ENCODE assay signal across 21 cellular contexts in the genomic region with DNA sequence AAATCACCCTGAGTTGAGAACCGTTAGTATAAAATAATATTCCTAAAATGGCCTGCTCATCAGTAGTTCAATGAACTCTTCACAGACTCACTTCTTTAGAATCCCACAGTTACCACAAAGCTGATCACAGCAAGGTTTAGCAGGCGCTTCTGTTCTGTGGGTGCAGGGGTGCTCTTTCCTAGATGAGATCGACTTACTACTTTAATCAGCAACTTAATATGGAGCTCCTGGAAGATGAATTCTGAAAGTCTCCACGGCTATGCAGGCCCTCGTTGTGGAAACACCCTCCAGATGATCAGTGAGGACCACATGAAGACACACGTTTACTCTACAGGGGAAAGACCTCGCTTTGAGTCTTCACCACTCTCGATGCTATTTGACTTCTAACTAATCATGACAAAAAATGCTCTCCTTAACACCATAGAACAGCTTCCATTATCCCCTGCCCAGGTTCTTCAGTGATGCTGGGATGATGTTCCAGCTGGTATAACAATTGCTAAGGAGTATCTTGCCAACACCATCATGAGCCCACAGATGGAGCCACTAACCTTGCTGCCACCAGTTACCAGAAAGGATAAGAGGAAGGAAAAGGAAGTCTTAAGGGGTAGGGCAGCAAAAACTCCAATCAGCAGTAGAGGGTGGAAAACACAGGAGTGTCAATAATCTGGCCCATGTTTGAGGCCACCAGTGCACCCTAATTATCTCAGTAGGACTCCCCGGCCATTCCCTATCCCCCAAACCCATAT. TPM values are rescaled to one million over a fixed set of nuclear protein-coding genes. Genes with fewer than 3 reads are reported as not detected.
DNase-seq lines count a peak whose midpoint lies in the region; ATAC-seq and FAIRE-seq lines count a peak whose summit lies in the region.
"Had no signal": no experiment of that assay in that cellular context is flagged by ENCODE, and none has a peak within 500 bp of the region (broad histone marks: within the 10 kb centered on the region; RNA-seq: fewer than 3 reads in every experiment).

No MANE protein-coding gene starts in this region.

- no peaks in the 10 kb centered on the region for H3K36me3 ChIP-seq in small intestine (ENCODE audit: control insufficient read depth in 2 of 2, insufficient read depth in 2 of 2, low read length in 2 of 2)
- H3K36me3 ChIP-seq: left lung, neutrophil had no signal

- peaks cover 4% of the 10 kb centered on the region for H3K9me3 Mint-ChIP-seq in activated CD4-positive, alpha-beta T cell treated with anti-CD3 and anti-CD28 coated beads, Interleukin-2, amount 10 ng/mL, durations not matched to agents 7 days and 5 days
- no peaks in the 10 kb centered on the region for H3K9me3 Mint-ChIP-seq in activated T-helper 2 cell treated with anti-CD3 and anti-CD28 coated beads, Interferon-gamma antibody, Interleukin-2, Interleukin-4, amounts not matched to agents 10 μg/mL and 5 μg/mL and 100 μg/mL, durations not matched to agents 14 hours and 24 hours and 36 hours
- H3K9me3 Mint-ChIP-seq: type B pancreatic cell had no signal

- H3K27ac ChIP-seq in small intestine (ENCODE audit: low read depth in 1 of 2, low read length in 1 of 2), result no peak overlapping the region
- H3K27ac ChIP-seq: left lung, neutrophil had no signal

- intact Hi-C loops in activated T-helper 2 cell treated with anti-CD3 and anti-CD28 coated beads, Interferon-gamma antibody, Interleukin-2, Interleukin-4, amounts not matched to agents 10 μg/mL and 5 μg/mL and 100 μg/mL, durations not matched to agents 14 hours and 24 hours and 36 hours (cut with micrococcal nuclease), result loop anchor here (1.0 to 5.0 kb wide), 4 partner anchors 8 to 215 kb away; no protein-coding TSS in a partner anchor

- H3K36me3 Mint-ChIP-seq in activated CD4-positive, alpha-beta T cell treated with anti-CD3 and anti-CD28 coated beads, Interleukin-2, amount 10 ng/mL, durations not matched to agents 7 days and 5 days (ENCODE audit: low read depth), result peaks cover 16% of the 10 kb centered on the region
- peaks cover 23% of the 10 kb centered on the region for H3K36me3 Mint-ChIP-seq in activated T-helper 2 cell treated with anti-CD3 and anti-CD28 coated beads, Interferon-gamma antibody, Interleukin-2, Interleukin-4, amounts not matched to agents 10 μg/mL and 5 μg/mL and 100 μg/mL, durations not matched to agents 14 hours and 24 hours and 36 hours (ENCODE audit: low read depth)
- H3K36me3 Mint-ChIP-seq: CD4-positive, CD25-positive, alpha-beta regulatory T cell; type B pancreatic cell had no signal

- H3K9me3 ChIP-seq in small intestine (ENCODE audit: control insufficient read depth, low read depth), result no peaks in the 10 kb centered on the region
- H3K9me3 ChIP-seq: left lung, neutrophil had no signal

- no peak for FAIRE-seq in small intestine (lab: Jason Lieb, UNC)

- ATAC-seq in GM21576 (IDR thresholded peaks at IDR 0.05; ENCODE audit: unreplicated experiment), result no peak
- ATAC-seq: left lung had no signal

- WGBS in small intestine, 3 donors, result 80 to 86% (median 81%) methylated on average over 9 of the region's 9 CpGs

- POLR2A ChIA-PET in activated CD4-positive, alpha-beta T cell treated with anti-CD3 and anti-CD28 coated beads, Interleukin-2, amount 10 ng/mL, durations not matched to agents 7 days and 5 days (lab: Charles Lee), result interaction anchor here (0.6 kb wide), 1 partner anchor 163 kb away, joined by 5 read pairs; no protein-coding TSS in a partner anchor

- CTCF ChIA-PET in activated CD4-positive, alpha-beta T cell treated with anti-CD3 and anti-CD28 coated beads, Interleukin-2, amount 10 ng/mL, durations not matched to agents 7 days and 5 days (lab: Charles Lee), result interaction anchor here (0.7 to 1.7 kb wide), 7 partner anchors 11 to 237 kb away, joined by 3 to 7 read pairs (median 3); no protein-coding TSS in a partner anchor

- H3K4me1 ChIP-seq in small intestine (ENCODE audit: control insufficient read depth in 2 of 2, insufficient read depth in 1 of 2, low read depth in 1 of 2, low read length in 1 of 2), result no peaks in the 10 kb centered on the region

- DNase-seq in activated CD4-positive, alpha-beta T cell treated with anti-CD3 and anti-CD28 coated beads, Interleukin-2, amount 10 ng/mL, durations not matched to agents 7 days and 5 days, result peak; percentile 21
- no peak for DNase-seq in activated CD4-positive, alpha-beta T cell treated with anti-CD3 and anti-CD28 coated beads for 4 hours
- DNase-seq in OCI-M1 (lab: John Stamatoyannopoulos, UW) (peak; percentile 7), small intestine (peak; percentile 29), NCI-H226 (no peak), COR-L47 (lab: John Stamatoyannopoulos, UW) (no peak)
- DNase-seq in activated T-helper 2 cell treated with anti-CD3 and anti-CD28 coated beads, Interferon-gamma antibody, Interleukin-2, Interleukin-4, amounts not matched to agents 10 μg/mL and 5 μg/mL and 100 μg/mL, durations not matched to agents 14 hours and 24 hours and 36 hours (ENCODE audit: low spot score), result peak; percentile 14
- DNase-seq: CD4-positive, CD25-positive, alpha-beta regulatory T cell; central memory CD4-positive, alpha-beta T cell; glutamatergic neuron; GOT3; left lung; NCI-H2227 treated with DMSO at 0.1 percent for 48 hours; NK-92 treated with Interleukin-12 subunit alpha and Interleukin-12 subunit beta, amount 100 ng/mL, for 24 hours; stimulated activated CD4-positive, alpha-beta T cell treated with anti-CD3 and anti-CD28 coated beads, Interleukin-12 subunit alpha, Interleukin-12 subunit beta, amount 100 ng/mL, for 4 hours; stimulated activated naive CD4-positive, alpha-beta T cell had no signal

- H3K4me1 Mint-ChIP-seq in activated CD4-positive, alpha-beta T cell treated with anti-CD3 and anti-CD28 coated beads, Interleukin-2, amount 10 ng/mL, durations not matched to agents 7 days and 5 days, result peaks cover 47% of the 10 kb centered on the region
- H3K4me1 Mint-ChIP-seq in activated T-helper 2 cell treated with anti-CD3 and anti-CD28 coated beads, Interferon-gamma antibody, Interleukin-2, Interleukin-4, amounts not matched to agents 10 μg/mL and 5 μg/mL and 100 μg/mL, durations not matched to agents 14 hours and 24 hours and 36 hours (ENCODE audit: low read depth), result peaks cover 67% of the 10 kb centered on the region

- peaks cover 30% of the 10 kb centered on the region for H3K27me3 Mint-ChIP-seq in activated CD4-positive, alpha-beta T cell treated with anti-CD3 and anti-CD28 coated beads, Interleukin-2, amount 10 ng/mL, durations not matched to agents 7 days and 5 days
- H3K27me3 Mint-ChIP-seq in activated T-helper 2 cell treated with anti-CD3 and anti-CD28 coated beads, Interferon-gamma antibody, Interleukin-2, Interleukin-4, amounts not matched to agents 10 μg/mL and 5 μg/mL and 100 μg/mL, durations not matched to agents 14 hours and 24 hours and 36 hours (ENCODE audit: low read depth), result peaks cover 6% of the 10 kb centered on the region

- H3K27me3 ChIP-seq in small intestine (ENCODE audit: control insufficient read depth in 2 of 2, insufficient read depth in 2 of 2, low read length in 2 of 2), result no peaks in the 10 kb centered on the region

- H3K4me3 Mint-ChIP-seq in activated CD4-positive, alpha-beta T cell treated with anti-CD3 and anti-CD28 coated beads, Interleukin-2, amount 10 ng/mL, durations not matched to agents 7 days and 5 days, result no peak overlapping the region
- peak overlapping the region; percentile 28 for H3K4me3 Mint-ChIP-seq in activated T-helper 2 cell treated with anti-CD3 and anti-CD28 coated beads, Interferon-gamma antibody, Interleukin-2, Interleukin-4, amounts not matched to agents 10 μg/mL and 5 μg/mL and 100 μg/mL, durations not matched to agents 14 hours and 24 hours and 36 hours (ENCODE audit: low read depth)
- H3K4me3 Mint-ChIP-seq: CD4-positive, CD25-positive, alpha-beta regulatory T cell; type B pancreatic cell had no signal

- H3K27ac Mint-ChIP-seq in activated CD4-positive, alpha-beta T cell treated with anti-CD3 and anti-CD28 coated beads, Interleukin-2, amount 10 ng/mL, durations not matched to agents 7 days and 5 days, result peak overlapping the region; percentile 63
- peak overlapping the region; percentile 82 for H3K27ac Mint-ChIP-seq in activated T-helper 2 cell treated with anti-CD3 and anti-CD28 coated beads, Interferon-gamma antibody, Interleukin-2, Interleukin-4, amounts not matched to agents 10 μg/mL and 5 μg/mL and 100 μg/mL, durations not matched to agents 14 hours and 24 hours and 36 hours
- H3K27ac Mint-ChIP-seq: type B pancreatic cell had no signal

- no peak overlapping the region for H3K4me3 ChIP-seq in small intestine (ENCODE audit: low read depth in 1 of 2, low read length in 2 of 2)
- H3K4me3 ChIP-seq: left lung had no signal

RNA-seq across cellular contexts. Expression of gene GPX8, which starts 17.9 kb away (rescaled TPM):
- total RNA-seq in activated CD4-positive, alpha-beta T cell treated with anti-CD3 and anti-CD28 coated beads, Interleukin-2, amount 10 ng/mL, durations not matched to agents 7 days and 5 days, result not detected
- total RNA-seq in activated T-helper 2 cell treated with anti-CD3 and anti-CD28 coated beads, Interferon-gamma antibody, Interleukin-2, Interleukin-4, amounts not matched to agents 10 μg/mL and 5 μg/mL and 100 μg/mL, durations not matched to agents 14 hours and 24 hours and 36 hours, result not detected in 2 replicates
- 1 to 10 TPM in 2 of 3 donors, under 1 TPM in 1; 0.22 to 6.6 (median 1.1) TPM for polyA plus RNA-seq in small intestine
- total RNA-seq: CD4-positive, CD25-positive, alpha-beta regulatory T cell had no signal
- polyA plus RNA-seq: CD4-positive, CD25-positive, alpha-beta regulatory T cell had no signal

RNA-seq across cellular contexts. Expression of gene CDC20B, which starts 30.9 kb away (rescaled TPM):
- total RNA-seq in activated CD4-positive, alpha-beta T cell treated with anti-CD3 and anti-CD28 coated beads, Interleukin-2, amount 10 ng/mL, durations not matched to agents 7 days and 5 days, result under 1 TPM in 1 of 2 experiments, not detected in 1; 0.12 TPM
- 0.18 TPM in 1 of 2 replicates, not detected in the other for total RNA-seq in activated T-helper 2 cell treated with anti-CD3 and anti-CD28 coated beads, Interferon-gamma antibody, Interleukin-2, Interleukin-4, amounts not matched to agents 10 μg/mL and 5 μg/mL and 100 μg/mL, durations not matched to agents 14 hours and 24 hours and 36 hours
- polyA plus RNA-seq in small intestine, result not detected
- total RNA-seq: CD4-positive, CD25-positive, alpha-beta regulatory T cell; left lung; mononuclear cell had no signal
- polyA plus RNA-seq: AG04450; CD4-positive, CD25-positive, alpha-beta regulatory T cell had no signal

RNA-seq across cellular contexts. Expression of gene GZMA, which starts 39.7 kb away (rescaled TPM):
- 100 to 1,000 TPM; 165 to 168 TPM for total RNA-seq in activated CD4-positive, alpha-beta T cell treated with anti-CD3 and anti-CD28 coated beads, Interleukin-2, amount 10 ng/mL, durations not matched to agents 7 days and 5 days
- 95.1 and 96.9 TPM in 2 replicates for total RNA-seq in activated T-helper 2 cell treated with anti-CD3 and anti-CD28 coated beads, Interferon-gamma antibody, Interleukin-2, Interleukin-4, amounts not matched to agents 10 μg/mL and 5 μg/mL and 100 μg/mL, durations not matched to agents 14 hours and 24 hours and 36 hours
- 1 to 10 TPM; 4.3 to 8.6 (median 4.9) TPM for polyA plus RNA-seq in small intestine
- polyA plus RNA-seq: AG04450 had no signal

Comparison
In these comparisons a context has a peak if more than half of its experiments do, and no peak if none do; other contexts are left out.
1. DNase-seq: peak in activated CD4-positive, alpha-beta T cell treated with anti-CD3 and anti-CD28 coated beads, Interleukin-2, amount 10 ng/mL, durations not matched to agents 7 days and 5 days (single experiment), OCI-M1 (single experiment), activated T-helper 2 cell treated with anti-CD3 and anti-CD28 coated beads, Interferon-gamma antibody, Interleukin-2, Interleukin-4, amounts not matched to agents 10 μg/mL and 5 μg/mL and 100 μg/mL, durations not matched to agents 14 hours and 24 hours and 36 hours (single experiment) and small intestine (single experiment); none in activated CD4-positive, alpha-beta T cell treated with anti-CD3 and anti-CD28 coated beads for 4 hours (0 of 2), NCI-H226 (single experiment) and COR-L47 (single experiment).